In the genomic region with DNA sequence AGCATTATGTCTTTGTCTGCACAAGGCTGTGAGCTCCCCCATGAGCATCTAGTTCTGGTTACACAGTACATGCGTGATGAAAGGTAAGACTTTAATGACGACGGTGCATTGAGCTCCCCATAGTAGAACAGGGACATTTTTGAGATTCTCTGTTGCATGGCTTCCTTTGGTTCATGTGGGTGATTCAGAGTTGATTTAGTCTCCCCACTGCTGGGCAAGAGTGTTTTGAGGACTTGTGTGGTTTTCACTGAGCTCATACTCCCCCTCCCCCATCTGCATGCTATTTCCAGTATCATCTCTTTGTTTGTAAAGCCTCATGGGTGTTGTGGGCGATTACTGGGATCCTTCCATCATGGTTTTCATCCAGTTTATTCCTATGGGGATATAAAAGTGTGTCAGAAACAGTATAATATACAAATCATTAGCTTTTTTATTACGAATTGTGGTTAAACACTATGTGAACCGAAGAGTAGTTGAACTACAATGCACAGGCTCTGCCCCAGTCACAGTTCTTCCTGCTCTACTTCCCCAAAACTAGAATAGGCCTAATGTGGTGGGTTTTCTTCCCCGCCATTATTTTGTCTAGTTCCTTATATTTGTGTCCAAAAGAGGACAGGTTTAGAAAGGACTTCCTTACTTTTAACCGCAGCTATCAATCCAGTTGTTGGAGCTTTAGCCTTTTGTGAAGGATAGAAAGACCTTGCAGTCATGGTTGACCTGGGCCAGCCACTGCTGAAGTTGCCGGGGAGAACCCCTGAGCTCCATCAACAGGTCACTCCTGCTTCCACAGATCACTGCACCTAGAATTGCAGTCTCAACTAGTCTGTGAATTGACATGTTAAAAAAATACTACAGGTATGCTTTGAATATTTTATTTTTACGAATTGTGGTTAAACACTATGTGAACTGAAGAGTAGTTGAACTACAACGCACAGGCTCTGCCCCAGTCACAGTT, we compare ENCODE assay signal across 10 cellular contexts. TPM values are rescaled to one million over a fixed set of nuclear protein-coding genes. Genes with fewer than 3 reads are reported as not detected.
DNase-seq lines count a peak whose midpoint lies in the region; ATAC-seq, FAIRE-seq and TF ChIP-seq lines count a peak whose summit lies in the region.
"Had no signal": no experiment of that assay in that cellular context is flagged by ENCODE, and none has a peak within 500 bp of the region (broad histone marks: within the 10 kb centered on the region; RNA-seq: fewer than 3 reads in every experiment).

No MANE protein-coding gene starts in this region.

- no peak overlapping the region for H3K23ac ChIP-seq in mesenchymal stem cell (ENCODE audit: low read length in 2 of 2)

- CTCF ChIA-PET in HepG2 (lab: Yijun Ruan, JAX; ENCODE audit: low intra/inter-chr PET ratio, low total read pairs), result no interaction called here

- no peak overlapping the region for H2BK12ac ChIP-seq in mesenchymal stem cell (ENCODE audit: low read length in 2 of 2)

- H2BK5ac ChIP-seq in mesenchymal stem cell (ENCODE audit: low read depth, low read length, poor library complexity, severe bottlenecking), result no peak overlapping the region

- H3K4me2 ChIP-seq in HepG2 (ENCODE audit: low read depth, low read length) (no peak overlapping the region), mesenchymal stem cell (ENCODE audit: low read length, poor library complexity, severe bottlenecking) (no peak overlapping the region)

- BruUV-seq in HepG2 (replicated peaks; lab: Mats Ljungman, UMichigan), result no TSS peak

- H3K79me1 ChIP-seq in mesenchymal stem cell (replicated peaks; ENCODE audit: low read length, poor library complexity, severe bottlenecking), result no peaks in the 10 kb centered on the region

- peaks cover 37 to 45% of the 10 kb centered on the region in 2 donors for H3K4me1 Mint-ChIP-seq in natural killer cell

- no peaks in the 10 kb centered on the region for H3K79me2 ChIP-seq in HepG2 (ENCODE audit: insufficient read depth, low read length)

- H3K27ac Mint-ChIP-seq in natural killer cell, result peak overlapping the region; percentile 51 to 74

- H3K4me1 ChIP-seq in HepG2 (ENCODE audit: insufficient read depth, low read length) (no peaks in the 10 kb centered on the region), SJCRH30 (no peaks in the 10 kb centered on the region), mesenchymal stem cell (ENCODE audit: control insufficient read depth, insufficient read depth, low read depth, low read length) (peaks cover 2% of the 10 kb centered on the region)

- no peak overlapping the region for H4K8ac ChIP-seq in mesenchymal stem cell (ENCODE audit: low read length)

- in situ Hi-C loops in HepG2 (cut with HindIII; ENCODE audit: extremely low pct_ligation_motif_present, low pct_unique_long_range_greater_than_20kb), result loop anchor here (10.0 to 25.0 kb wide), 2 partner anchors 277 to 624 kb away; no protein-coding TSS in a partner anchor

- peak overlapping the region; percentile 58 for H3K4me3 Mint-ChIP-seq in natural killer cell

- DNase-seq in SKM-1 (lab: John Stamatoyannopoulos, UW; ENCODE audit: unreplicated experiment) (peak; percentile 97), natural killer cell (no peak), HepG2 (ENCODE audit: low spot score) (no peak), NCI-H1436 treated with DMSO at 0.1 percent for 48 hours (lab: John Stamatoyannopoulos, UW) (no peak), SJCRH30 (no peak), mesenchymal stem cell (no peak)

- H3K9me3 ChIP-seq in HepG2 (ENCODE audit: low read length) (no peaks in the 10 kb centered on the region), SJCRH30 (replicated peaks) (no peaks in the 10 kb centered on the region), mesenchymal stem cell (ENCODE audit: control insufficient read depth, low read length) (no peaks in the 10 kb centered on the region)
- H3K9me3 ChIP-seq: thoracic aorta had no signal

- H3K9me3 Mint-ChIP-seq in natural killer cell, result no peaks in the 10 kb centered on the region

- H2AFZ ChIP-seq in HepG2 (ENCODE audit: low read length), result no peak overlapping the region
- no peak overlapping the region for H2AFZ ChIP-seq in mesenchymal stem cell (ENCODE audit: low read depth, low read length)

- no peak overlapping the region for H3K27ac ChIP-seq in HepG2 (ENCODE audit: extremely low read length, insufficient read depth, low read length)
- no peak overlapping the region for H3K27ac ChIP-seq in SJCRH30
- no peak overlapping the region for H3K27ac ChIP-seq in mesenchymal stem cell (ENCODE audit: low read length, poor library complexity, severe bottlenecking)
- H3K27ac ChIP-seq: SK-N-MC, thoracic aorta had no signal

- no peak for TF ChIP-seq EP300 in HepG2 (IDR thresholded peaks at IDR 0.05; ENCODE audit: low read depth in 2 of 2, low read length in 2 of 2)
- TF ChIP-seq EP300 in HepG2 (CRISPR knock-in tag; IDR thresholded peaks at IDR 0.05; ENCODE audit: borderline replicate concordance), result no peak

- no peak overlapping the region for H3K18ac ChIP-seq in mesenchymal stem cell (ENCODE audit: low read depth in 1 of 2, low read length in 2 of 2)

- no peaks in the 10 kb centered on the region for H3K36me3 Mint-ChIP-seq in natural killer cell

- TF ChIP-seq RAD21 in HepG2 (CRISPR knock-in tag; IDR thresholded peaks at IDR 0.05), result no peak

- no peak for TF ChIP-seq CTCF in natural killer cell (IDR thresholded peaks at IDR 0.05)
- no peak for TF ChIP-seq CTCF in HepG2 (CRISPR knock-in tag; IDR thresholded peaks at IDR 0.05)

- intact Hi-C loops in natural killer cell (cut with micrococcal nuclease), result no loop called here
- intact Hi-C loops in HepG2 (cut with micrococcal nuclease; ENCODE audit: unreplicated experiment), result no loop called here

- H4K91ac ChIP-seq in mesenchymal stem cell (ENCODE audit: low read length), result no peak overlapping the region

- no peak for FAIRE-seq in HepG2 (lab: Jason Lieb, UNC)

- no peaks in the 10 kb centered on the region for H4K20me1 ChIP-seq in HepG2 (ENCODE audit: insufficient read depth, low read length)

- no peak overlapping the region for H2AK5ac ChIP-seq in mesenchymal stem cell (ENCODE audit: low read length, severe bottlenecking)

- H3K4me3 ChIP-seq in HepG2 (replicated peaks in 1 of 3; ENCODE audit: insufficient read depth in 1 of 3, low read depth in 2 of 3, low read length in 3 of 3) (no peak overlapping the region), SJCRH30 (no peak overlapping the region), mesenchymal stem cell (ENCODE audit: insufficient read depth in 1 of 2, low read depth in 1 of 2, low read length in 2 of 2) (no peak overlapping the region)
- H3K4me3 ChIP-seq: SK-N-MC, thoracic aorta had no signal

- H3K27me3 ChIP-seq in HepG2 (ENCODE audit: control insufficient read depth in 1 of 2, insufficient read depth in 2 of 2, low read length in 2 of 2) (no peaks in the 10 kb centered on the region), SJCRH30 (no peaks in the 10 kb centered on the region), mesenchymal stem cell (ENCODE audit: control insufficient read depth in 1 of 2, insufficient read depth in 1 of 2, low read length in 2 of 2) (peaks cover 3 to 71% of the 10 kb centered on the region in 2 experiments)

- no peak overlapping the region for H2BK15ac ChIP-seq in mesenchymal stem cell (ENCODE audit: low read depth, poor library complexity, severe bottlenecking)

- POLR2A ChIA-PET in HepG2 (lab: Yijun Ruan, JAX), result no interaction called here

- no peak overlapping the region for H3K14ac ChIP-seq in mesenchymal stem cell (ENCODE audit: low read length in 2 of 2)

- TF ChIP-seq POLR2A in HepG2 (IDR thresholded peaks at IDR 0.05; ENCODE audit: insufficient read depth in 1 of 2, low read depth in 2 of 2, low read length in 2 of 2), result no peak

- 23% methylated on average over 11 of the region's 11 CpGs for WGBS in HepG2 (ENCODE audit: low lambda C conversion rate)
- WGBS in mesenchymal stem cell, result 98% methylated on average over 7 of the region's 11 CpGs

- H3K4ac ChIP-seq in mesenchymal stem cell (ENCODE audit: low read depth in 1 of 2, low read length in 2 of 2), result no peak overlapping the region

- H3K36me3 ChIP-seq in HepG2 (replicated peaks in 1 of 2; ENCODE audit: control insufficient read depth in 1 of 2, insufficient read depth in 2 of 2, low read length in 2 of 2) (no peaks in the 10 kb centered on the region), SJCRH30 (no peaks in the 10 kb centered on the region), mesenchymal stem cell (ENCODE audit: control insufficient read depth in 1 of 2, insufficient read depth in 2 of 2, low read depth in 1 of 2, low read length in 2 of 2) (no peaks in the 10 kb centered on the region)
- H3K36me3 ChIP-seq: thoracic aorta had no signal

- ATAC-seq in GM18511 (IDR thresholded peaks at IDR 0.05; ENCODE audit: unreplicated experiment) (peak; percentile 67), HG02938 (IDR thresholded peaks at IDR 0.05; ENCODE audit: unreplicated experiment) (peak; percentile 53), natural killer cell (peak; percentile 67 to 81 (median 76)), HepG2 (no peak)

- no peak overlapping the region for H3K9ac ChIP-seq in HepG2 (ENCODE audit: insufficient read depth, low read depth, low read length)
- no peak overlapping the region for H3K9ac ChIP-seq in mesenchymal stem cell (ENCODE audit: low read length)

- no peak overlapping the region for H2BK120ac ChIP-seq in mesenchymal stem cell (ENCODE audit: low read depth, low read length)

- H3K27me3 Mint-ChIP-seq in natural killer cell (ENCODE audit: low read depth in 2 of 2), result peaks cover 0 to 8% of the 10 kb centered on the region in 2 donors

RNA-seq across cellular contexts. Expression of a gene that starts 30.4 kb away (rescaled TPM):
- total RNA-seq in natural killer cell (1 to 10 TPM; 2.0 to 6.6 (median 3.2) TPM), HepG2 (2016; rRNA removed; fragmentation: Illumina TruSeq; extraction: Trizol) (not detected in 2 replicates)
- total RNA-seq in HepG2 (2016; cell fraction: cytosol; rRNA removed; fragmentation: Illumina TruSeq; extraction: Trizol; ENCODE audit: low read depth), result not detected in 2 replicates
- total RNA-seq in HepG2 (2016; cell fraction: insoluble cytoplasmic fraction; rRNA removed; fragmentation: Illumina TruSeq; extraction: Trizol), result not detected in 2 replicates
- total RNA-seq in HepG2 (2016; cell fraction: membrane; rRNA removed; fragmentation: Illumina TruSeq; extraction: Trizol), result not detected in 2 replicates
- total RNA-seq in HepG2 (2016; cell fraction: nucleus; rRNA removed; fragmentation: Illumina TruSeq; extraction: Trizol), result not detected in 2 replicates
- polyA plus RNA-seq in HepG2 (2011; rRNA removed), result not detected in 2 replicates
- 0.09 TPM in 1 of 2 replicates, not detected in the other for polyA plus RNA-seq in HepG2 (2011; cell fraction: cytosol; rRNA removed)
- polyA plus RNA-seq in HepG2 (2011; cell fraction: nucleus; rRNA removed), result not detected in 2 replicates
- polyA plus RNA-seq in HepG2 (2012), result not detected in 2 replicates
- not detected in 2 replicates for polyA plus RNA-seq in HepG2 (2016; cell fraction: cytosol; fragmentation: Illumina TruSeq; extraction: Trizol; ENCODE audit: low read depth)
- not detected in 2 replicates for polyA plus RNA-seq in HepG2 (2016; cell fraction: insoluble cytoplasmic fraction; fragmentation: Illumina TruSeq; extraction: Trizol; ENCODE audit: low read depth)
- polyA plus RNA-seq in HepG2 (2016; cell fraction: membrane; fragmentation: Illumina TruSeq; extraction: Trizol; ENCODE audit: low read depth), result not detected in 2 replicates
- not detected in 2 replicates for polyA plus RNA-seq in HepG2 (2016; cell fraction: nucleus; fragmentation: Illumina TruSeq; extraction: Trizol; ENCODE audit: insufficient read depth, low read depth)
- not detected in 2 replicates for polyA minus RNA-seq in HepG2 (2011; rRNA and poly(A)+ RNA removed; ENCODE audit: low replicate concordance)
- polyA minus RNA-seq in HepG2 (2011; cell fraction: cytosol; rRNA and poly(A)+ RNA removed), result not detected in 2 replicates
- polyA minus RNA-seq in HepG2 (2011; cell fraction: nucleus; rRNA and poly(A)+ RNA removed), result not detected in 2 replicates
- total RNA-seq in SJCRH30 (2014; rRNA removed; shearing (Covaris generic)), result 0.12 and 0.18 TPM in 2 replicates
- 0.51 TPM for polyA plus RNA-seq in mesenchymal stem cell (2013, experiment 1 of 2)
- polyA plus RNA-seq in mesenchymal stem cell (2013, experiment 2 of 2), result 0.53 TPM
